ENCODE assay signal across 28 cellular contexts in genomic region chr5:38317887-38318286, GRCh38. TPM values are rescaled to one million over a fixed set of nuclear protein-coding genes. Genes with fewer than 3 reads are reported as not detected.
"Had no signal": no experiment of that assay in that cellular context is flagged by ENCODE, and none has a peak within 500 bp of the region (broad histone marks: within the 10 kb centered on the region; RNA-seq: fewer than 3 reads in every experiment).

No MANE protein-coding gene starts in this region.

- H3K9me3 ChIP-seq: ascending aorta, body of pancreas, SJCRH30 had no signal

- H3K4me3 Mint-ChIP-seq: activated CD8-positive, alpha-beta T cell treated with anti-CD3 and anti-CD28 coated beads, Interleukin-2, amount 10 ng/mL, durations not matched to agents 7 days and 5 days; activated naive CD8-positive, alpha-beta T cell treated with anti-CD3 and anti-CD28 coated beads, Interleukin-2, amount 50 U/mL, for 24 hours; T-helper 1 cell treated with Interleukin-12 subunit alpha and Interleukin-12 subunit beta and Interleukin-4 antibody, amounts not matched to agents 30 μg/mL and 1 μg/mL, for 36 hours; WTC11 had no signal

- H3K27ac ChIP-seq: ascending aorta, body of pancreas, SJCRH30 had no signal

- DNase-seq: activated CD4-positive, alpha-beta T cell treated with anti-CD3 and anti-CD28 coated beads for 48 hours; activated CD4-positive, alpha-beta T cell treated with anti-CD3 and anti-CD28 coated beads, Interleukin-2, amount 50 U/mL, for 4 hours; activated CD4-positive, CD25-positive, alpha-beta regulatory T cell treated with anti-CD3 and anti-CD28 coated beads, Interleukin-2, amount 50 U/mL, for 72 hours; activated CD8-positive, alpha-beta memory T cell treated with anti-CD3 and anti-CD28 coated beads, Interleukin-2, amount 50 U/mL, for 48 hours; activated CD8-positive, alpha-beta T cell treated with anti-CD3 and anti-CD28 coated beads, Interleukin-2, amount 10 ng/mL, durations not matched to agents 7 days and 5 days; activated naive CD4-positive, alpha-beta T cell treated with anti-CD3 and anti-CD28 coated beads, Interleukin-2, amount 50 U/mL, for 16 hours; activated naive CD8-positive, alpha-beta T cell treated with anti-CD3 and anti-CD28 coated beads, Interleukin-2, amount 50 U/mL, for 24 hours; activated T-cell treated with anti-CD3 and anti-CD28 coated beads, Interleukin-2, amount 50 U/mL, for 1 hour; amniotic stem cell; body of pancreas; central memory CD4-positive, alpha-beta T cell; Karpas-422; MM.1S; NCI-H1105; NCI-H1436 treated with DMSO at 0.1 percent for 48 hours; NCI-H187; NCI-H2081; NCI-H2227 treated with DMSO at 0.1 percent for 48 hours; NCI-H526; NCI-H82; Right ventricle myocardium superior; SJCRH30; T-helper 9 cell had no signal

- H3K4me1 ChIP-seq: ascending aorta, body of pancreas, SJCRH30 had no signal

- H3K4me3 ChIP-seq: ascending aorta, body of pancreas, SJCRH30 had no signal

- ATAC-seq: activated CD8-positive, alpha-beta T cell treated with anti-CD3 and anti-CD28 coated beads, Interleukin-2, amount 10 ng/mL, durations not matched to agents 7 days and 5 days; activated naive CD8-positive, alpha-beta T cell treated with anti-CD3 and anti-CD28 coated beads, Interleukin-2, amount 50 U/mL, for 24 hours; body of pancreas; WTC11 had no signal

- H3K4me1 Mint-ChIP-seq: activated naive CD8-positive, alpha-beta T cell treated with anti-CD3 and anti-CD28 coated beads, Interleukin-2, amount 50 U/mL, for 24 hours; WTC11 had no signal

- FAIRE-seq: bronchial epithelial cell had no signal

- H3K27ac Mint-ChIP-seq: activated CD8-positive, alpha-beta T cell treated with anti-CD3 and anti-CD28 coated beads, Interleukin-2, amount 10 ng/mL, durations not matched to agents 7 days and 5 days; activated naive CD8-positive, alpha-beta T cell treated with anti-CD3 and anti-CD28 coated beads, Interleukin-2, amount 50 U/mL, for 24 hours; T-helper 1 cell treated with Interleukin-12 subunit alpha and Interleukin-12 subunit beta and Interleukin-4 antibody, amounts not matched to agents 30 μg/mL and 1 μg/mL, for 36 hours; WTC11 had no signal

- H3K9me3 Mint-ChIP-seq: activated naive CD8-positive, alpha-beta T cell treated with anti-CD3 and anti-CD28 coated beads, Interleukin-2, amount 50 U/mL, for 24 hours; T-helper 1 cell treated with Interleukin-12 subunit alpha and Interleukin-12 subunit beta and Interleukin-4 antibody, amounts not matched to agents 30 μg/mL and 1 μg/mL, for 36 hours had no signal

RNA-seq across cellular contexts. Expression of gene EGFLAM, which starts 59.5 kb away (rescaled TPM):
- total RNA-seq: activated CD8-positive, alpha-beta T cell treated with anti-CD3 and anti-CD28 coated beads, Interleukin-2, amount 10 ng/mL, durations not matched to agents 7 days and 5 days; OCI-LY7 had no signal
